ENCODE assay signal across 9 cellular contexts in genomic region chr3:197354195-197355059, GRCh38. TPM values are rescaled to one million over a fixed set of nuclear protein-coding genes. Genes with fewer than 3 reads are reported as not detected.
A peak's percentile ranks its signal among the peaks of the same experiment; 100 is the strongest.
DNase-seq lines count a peak whose midpoint lies in the region; ATAC-seq and TF ChIP-seq lines count a peak whose summit lies in the region.
"Had no signal": no experiment of that assay in that cellular context is flagged by ENCODE, and none has a peak within 500 bp of the region (broad histone marks: within the 10 kb centered on the region; RNA-seq: fewer than 3 reads in every experiment).

No MANE protein-coding gene starts in this region.

- no peaks in the 10 kb centered on the region for H3K36me3 Mint-ChIP-seq in activated CD4-positive, alpha-beta memory T cell treated with anti-CD3 and anti-CD28 coated beads for 36 hours

- H3K9me3 Mint-ChIP-seq in activated CD4-positive, alpha-beta memory T cell treated with anti-CD3 and anti-CD28 coated beads for 36 hours, result peaks cover 6% of the 10 kb centered on the region

- H3K27me3 Mint-ChIP-seq in activated CD4-positive, alpha-beta memory T cell treated with anti-CD3 and anti-CD28 coated beads for 36 hours, result peaks cover 12% of the 10 kb centered on the region

- TF ChIP-seq CTCF in mucosa of descending colon (IDR thresholded peaks at IDR 0.05), result no peak
- no peak for TF ChIP-seq CTCF in suprapubic skin (IDR thresholded peaks at IDR 0.05)

- H3K27ac ChIP-seq in duodenal mucosa (ENCODE audit: low read depth, low read length), result peak overlapping the region; percentile 26
- no peak overlapping the region for H3K27ac ChIP-seq in suprapubic skin
- no peak overlapping the region for H3K27ac ChIP-seq in effector memory CD4-positive, alpha-beta T cell (ENCODE audit: insufficient read depth, low read length, poor library complexity, severe bottlenecking)

- H3K9me3 ChIP-seq in duodenal mucosa (ENCODE audit: control insufficient read depth in 1 of 2, low read length in 2 of 2) (peaks cover 0 to 6% of the 10 kb centered on the region in 2 donors), mucosa of descending colon (no peaks in the 10 kb centered on the region), suprapubic skin (no peaks in the 10 kb centered on the region)
- H3K9me3 ChIP-seq in effector memory CD4-positive, alpha-beta T cell (ENCODE audit: control insufficient read depth, low read length), result no peaks in the 10 kb centered on the region

- H3K27ac Mint-ChIP-seq in activated CD4-positive, alpha-beta memory T cell treated with anti-CD3 and anti-CD28 coated beads for 36 hours, result no peak overlapping the region

- H3K27me3 ChIP-seq in duodenal mucosa (ENCODE audit: control insufficient read depth in 1 of 2, insufficient read depth in 2 of 2, low read length in 2 of 2) (no peaks in the 10 kb centered on the region), suprapubic skin (no peaks in the 10 kb centered on the region)
- H3K27me3 ChIP-seq in effector memory CD4-positive, alpha-beta T cell (replicated peaks; ENCODE audit: control insufficient read depth, insufficient read depth, low read length, poor library complexity, severe bottlenecking), result no peaks in the 10 kb centered on the region

- H3K9ac ChIP-seq in duodenal mucosa (ENCODE audit: low read depth in 1 of 2, low read length in 2 of 2), result no peak overlapping the region

- intact Hi-C loops in mucosa of descending colon (cut with DNase I, micrococcal nuclease), result no loop called here
- intact Hi-C loops in activated CD4-positive, alpha-beta memory T cell treated with anti-CD3 and anti-CD28 coated beads for 36 hours (cut with micrococcal nuclease), result no loop called here

- no peak overlapping the region for H3K4me3 Mint-ChIP-seq in activated CD4-positive, alpha-beta memory T cell treated with anti-CD3 and anti-CD28 coated beads for 36 hours

- CTCF ChIA-PET in activated CD4-positive, alpha-beta memory T cell treated with anti-CD3 and anti-CD28 coated beads for 36 hours (lab: Charles Lee), result no interaction called here

- no peak for TF ChIP-seq POLR2A in suprapubic skin (IDR thresholded peaks at IDR 0.05)

- no peaks in the 10 kb centered on the region for H3K4me1 Mint-ChIP-seq in activated CD4-positive, alpha-beta memory T cell treated with anti-CD3 and anti-CD28 coated beads for 36 hours (ENCODE audit: low read depth)

- ATAC-seq in mucosa of descending colon (peak; percentile 43), HG03045 (IDR thresholded peaks at IDR 0.05; ENCODE audit: unreplicated experiment) (no peak)

- peak; percentile 31 for DNase-seq in NCI-H345 (lab: John Stamatoyannopoulos, UW)
- no peak for DNase-seq in NCI-H345 treated with DMSO at 0.1 percent for 48 hours (lab: John Stamatoyannopoulos, UW; ENCODE audit: unreplicated experiment)
- DNase-seq in mucosa of descending colon, result peak; percentile 49 to 69 (median 49)
- DNase-seq in activated CD4-positive, alpha-beta memory T cell treated with anti-CD3 and anti-CD28 coated beads for 36 hours, result no peak
- no peak for DNase-seq in suprapubic skin (ENCODE audit: low spot score in 2 of 2)
- DNase-seq in effector memory CD4-positive, alpha-beta T cell, result no peak

- TF ChIP-seq EP300 in suprapubic skin (IDR thresholded peaks at IDR 0.05), result no peak

- 69% methylated on average over 26 of the region's 26 CpGs for whole genome bisulfite sequencing in suprapubic skin

- POLR2A ChIA-PET in activated CD4-positive, alpha-beta memory T cell treated with anti-CD3 and anti-CD28 coated beads for 36 hours (lab: Charles Lee), result no interaction called here

- H3K36me3 ChIP-seq in duodenal mucosa (ENCODE audit: control insufficient read depth in 1 of 2, insufficient read depth in 2 of 2, low read length in 2 of 2) (no peaks in the 10 kb centered on the region), mucosa of descending colon (ENCODE audit: low read depth) (no peaks in the 10 kb centered on the region), suprapubic skin (no peaks in the 10 kb centered on the region)
- no peaks in the 10 kb centered on the region for H3K36me3 ChIP-seq in effector memory CD4-positive, alpha-beta T cell (ENCODE audit: control insufficient read depth, insufficient read depth, low read length)

- H3K4me3 ChIP-seq in duodenal mucosa (ENCODE audit: low read depth in 1 of 2, low read length in 2 of 2) (peak overlapping the region in 1 of 2 donors; percentile 45), mucosa of descending colon (no peak overlapping the region), suprapubic skin (no peak overlapping the region)
- H3K4me3 ChIP-seq in effector memory CD4-positive, alpha-beta T cell (ENCODE audit: insufficient read depth, low read depth, low read length, poor library complexity, severe bottlenecking), result no peak overlapping the region
- H3K4me3 ChIP-seq: A549 had no signal

- H3K4me1 ChIP-seq in duodenal mucosa (ENCODE audit: control insufficient read depth in 1 of 2, insufficient read depth in 2 of 2, low read length in 2 of 2), result peaks cover 10 to 11% of the 10 kb centered on the region in 2 donors
- no peaks in the 10 kb centered on the region for H3K4me1 ChIP-seq in mucosa of descending colon (ENCODE audit: low read depth)
- peaks cover 18% of the 10 kb centered on the region for H3K4me1 ChIP-seq in suprapubic skin
- no peaks in the 10 kb centered on the region for H3K4me1 ChIP-seq in effector memory CD4-positive, alpha-beta T cell (ENCODE audit: control insufficient read depth, insufficient read depth, low read length, poor library complexity, severe bottlenecking)
- H3K4me1 ChIP-seq: A549 had no signal

RNA-seq across cellular contexts. Expression of gene DLG1, which starts 56.0 kb away (rescaled TPM):
- 100 to 1,000 TPM; 107 to 163 (median 134) TPM for total RNA-seq in mucosa of descending colon
- 10 to 100 TPM; 52.6 to 53.3 TPM for total RNA-seq in activated CD4-positive, alpha-beta memory T cell treated with anti-CD3 and anti-CD28 coated beads for 36 hours
- 100 to 1,000 TPM in 2 of 4 donors, 10 to 100 TPM in 2; 86.2 to 140 (median 103) TPM for total RNA-seq in suprapubic skin

Comparison
In these comparisons a context has a peak if more than half of its experiments do, and no peak if none do; other contexts are left out.
1. DNase-seq: peak in NCI-H345 (single experiment) and mucosa of descending colon (3 of 3); none in NCI-H345 treated with DMSO at 0.1 percent for 48 hours (single experiment), activated CD4-positive, alpha-beta memory T cell treated with anti-CD3 and anti-CD28 coated beads for 36 hours (single experiment), suprapubic skin (0 of 2) and effector memory CD4-positive, alpha-beta T cell (0 of 3).